ENCODE assay signal across 1 cellular context in genomic region chr19:55081773-55082022, GRCh38.
TF ChIP-seq lines count a peak whose summit lies in the region.

No MANE protein-coding gene starts in this region.

TF ChIP-seq in WTC11, 78 proteins besides CTCF, POLR2A, EP300 and RAD21 (continued from another document):
- TF ChIP-seq ZNF532 (CRISPR knock-in tag; IDR thresholded peaks at IDR 0.05; ENCODE audit: borderline replicate concordance) (no peak), ARID4B (CRISPR knock-in tag; IDR thresholded peaks at IDR 0.05; ENCODE audit: borderline replicate concordance) (no peak), NR2C2 (CRISPR knock-in tag; IDR thresholded peaks at IDR 0.05) (no peak), CBFB (CRISPR knock-in tag; IDR thresholded peaks at IDR 0.05; ENCODE audit: low read depth) (no peak), TP53 (CRISPR knock-in tag; IDR thresholded peaks at IDR 0.05) (no peak)
